15 cellular contexts compared by ENCODE assay signal in genomic region chr14:102095231-102095870, GRCh38. TPM values are rescaled to one million over a fixed set of nuclear protein-coding genes. Genes with fewer than 3 reads are reported as not detected.
DNase-seq lines count a peak whose midpoint lies in the region; TF ChIP-seq lines count a peak whose summit lies in the region.
"Had no signal": no experiment of that assay in that cellular context is flagged by ENCODE, and none has a peak within 500 bp of the region (broad histone marks: within the 10 kb centered on the region; RNA-seq: fewer than 3 reads in every experiment).

No MANE protein-coding gene starts in this region.

- no peaks in the 10 kb centered on the region for H3K36me3 Mint-ChIP-seq in activated T-cell treated with anti-CD3 and anti-CD28 coated beads, Interleukin-2, amount 50 U/mL, for 24 hours (ENCODE audit: low read depth)
- no peaks in the 10 kb centered on the region for H3K36me3 Mint-ChIP-seq in stimulated activated naive CD8-positive, alpha-beta T cell treated with anti-CD3 and anti-CD28 coated beads, Interleukin-15, Interleukin-2, amounts not matched to agents 100 ng/mL and 50 ng/mL, for 24 hours (ENCODE audit: low read depth)

- intact Hi-C loops in tibial artery (cut with DNase I; ENCODE audit: low total_unique reads), result loop anchor here (5.0 kb wide), 2 partner anchors 33 to 48 kb away; no protein-coding TSS in a partner anchor

- H3K36me3 ChIP-seq in tibial artery, result no peaks in the 10 kb centered on the region

- no peaks in the 10 kb centered on the region for H3K9me3 ChIP-seq in tibial artery
- H3K9me3 ChIP-seq: gastroesophageal sphincter had no signal

- TF ChIP-seq CTCF in fibroblast of villous mesenchyme (IDR thresholded peaks at IDR 0.05; ENCODE audit: insufficient read depth, low read depth, low read length) (no peak), tibial artery (IDR thresholded peaks at IDR 0.05) (no peak)

- H3K4me3 Mint-ChIP-seq in activated T-cell treated with anti-CD3 and anti-CD28 coated beads, Interleukin-2, amount 50 U/mL, for 24 hours, result no peak overlapping the region
- no peak overlapping the region for H3K4me3 Mint-ChIP-seq in stimulated activated naive CD8-positive, alpha-beta T cell treated with anti-CD3 and anti-CD28 coated beads, Interleukin-15, Interleukin-2, amounts not matched to agents 100 ng/mL and 50 ng/mL, for 24 hours
- H3K4me3 Mint-ChIP-seq: naive thymus-derived CD4-positive, alpha-beta T cell had no signal

- H3K4me3 ChIP-seq in fibroblast of villous mesenchyme (ENCODE audit: low read depth, low read length) (no peak overlapping the region), tibial artery (no peak overlapping the region)
- H3K4me3 ChIP-seq: gastroesophageal sphincter had no signal

- peaks cover 24% of the 10 kb centered on the region for H3K4me1 Mint-ChIP-seq in activated T-cell treated with anti-CD3 and anti-CD28 coated beads, Interleukin-2, amount 50 U/mL, for 24 hours (ENCODE audit: low read depth)
- peaks cover 24% of the 10 kb centered on the region for H3K4me1 Mint-ChIP-seq in stimulated activated naive CD8-positive, alpha-beta T cell treated with anti-CD3 and anti-CD28 coated beads, Interleukin-15, Interleukin-2, amounts not matched to agents 100 ng/mL and 50 ng/mL, for 24 hours (ENCODE audit: low read depth)

- no peaks in the 10 kb centered on the region for H3K27me3 ChIP-seq in tibial artery
- H3K27me3 ChIP-seq: gastroesophageal sphincter had no signal

- H3K9me3 Mint-ChIP-seq in activated T-cell treated with anti-CD3 and anti-CD28 coated beads, Interleukin-2, amount 50 U/mL, for 24 hours, result no peaks in the 10 kb centered on the region
- no peaks in the 10 kb centered on the region for H3K9me3 Mint-ChIP-seq in stimulated activated naive CD8-positive, alpha-beta T cell treated with anti-CD3 and anti-CD28 coated beads, Interleukin-15, Interleukin-2, amounts not matched to agents 100 ng/mL and 50 ng/mL, for 24 hours
- H3K9me3 Mint-ChIP-seq: naive thymus-derived CD4-positive, alpha-beta T cell had no signal

- no peaks in the 10 kb centered on the region for H3K27me3 Mint-ChIP-seq in activated T-cell treated with anti-CD3 and anti-CD28 coated beads, Interleukin-2, amount 50 U/mL, for 24 hours
- H3K27me3 Mint-ChIP-seq in stimulated activated naive CD8-positive, alpha-beta T cell treated with anti-CD3 and anti-CD28 coated beads, Interleukin-15, Interleukin-2, amounts not matched to agents 100 ng/mL and 50 ng/mL, for 24 hours, result no peaks in the 10 kb centered on the region
- H3K27me3 Mint-ChIP-seq: naive thymus-derived CD4-positive, alpha-beta T cell had no signal

- no peak overlapping the region for H3K27ac ChIP-seq in tibial artery

- peak overlapping the region; percentile 62 for H3K27ac Mint-ChIP-seq in activated T-cell treated with anti-CD3 and anti-CD28 coated beads, Interleukin-2, amount 50 U/mL, for 24 hours
- peak overlapping the region; percentile 57 for H3K27ac Mint-ChIP-seq in stimulated activated naive CD8-positive, alpha-beta T cell treated with anti-CD3 and anti-CD28 coated beads, Interleukin-15, Interleukin-2, amounts not matched to agents 100 ng/mL and 50 ng/mL, for 24 hours

- no peak for DNase-seq in activated T-cell treated with anti-CD3 and anti-CD28 coated beads, Interleukin-2, amount 50 U/mL, for 24 hours
- DNase-seq in activated T-cell treated with anti-CD3 and anti-CD28 coated beads, Interleukin-2, amount 50 U/mL, for 1 hour, result no peak
- DNase-seq in RPMI7951 (ENCODE audit: low read depth) (peak; percentile 68), fibroblast of villous mesenchyme (ENCODE audit: low read depth) (peak; percentile 14), NCI-H526 (lab: John Stamatoyannopoulos, UW) (no peak), NCI-H1436 (lab: John Stamatoyannopoulos, UW) (no peak), tibial artery (no peak)
- DNase-seq: activated naive CD4-positive, alpha-beta T cell; DND-41; left cardiac atrium; naive thymus-derived CD4-positive, alpha-beta T cell; NCI-H345; SHP77 had no signal

- peaks cover 0 to 9% (median 2%) of the 10 kb centered on the region in 4 donors for H3K4me1 ChIP-seq in tibial artery

RNA-seq across cellular contexts. Expression of gene HSP90AA1, which starts 8.5 kb away (rescaled TPM):
- total RNA-seq in RPMI7951 (2014; rRNA removed; shearing (Covaris generic)), result 282 and 315 TPM in 2 replicates
- 166 and 321 TPM in 2 replicates for total RNA-seq in fibroblast of villous mesenchyme

RNA-seq across cellular contexts. Expression of gene WDR20, which starts 44.3 kb away (rescaled TPM):
- total RNA-seq in RPMI7951 (2014; rRNA removed; shearing (Covaris generic)), result 11.4 and 16.0 TPM in 2 replicates
- 14.7 and 15.1 TPM in 2 replicates for total RNA-seq in fibroblast of villous mesenchyme

Comparison
In these comparisons a context has a peak if more than half of its experiments do, and no peak if none do; other contexts are left out.
1. DNase-seq: peak in RPMI7951 (single experiment) and fibroblast of villous mesenchyme (single experiment); none in activated T-cell treated with anti-CD3 and anti-CD28 coated beads, Interleukin-2, amount 50 U/mL, for 24 hours (single experiment), activated T-cell treated with anti-CD3 and anti-CD28 coated beads, Interleukin-2, amount 50 U/mL, for 1 hour (single experiment), NCI-H526 (0 of 2), NCI-H1436 (single experiment) and tibial artery (0 of 2).